In the genomic region with DNA sequence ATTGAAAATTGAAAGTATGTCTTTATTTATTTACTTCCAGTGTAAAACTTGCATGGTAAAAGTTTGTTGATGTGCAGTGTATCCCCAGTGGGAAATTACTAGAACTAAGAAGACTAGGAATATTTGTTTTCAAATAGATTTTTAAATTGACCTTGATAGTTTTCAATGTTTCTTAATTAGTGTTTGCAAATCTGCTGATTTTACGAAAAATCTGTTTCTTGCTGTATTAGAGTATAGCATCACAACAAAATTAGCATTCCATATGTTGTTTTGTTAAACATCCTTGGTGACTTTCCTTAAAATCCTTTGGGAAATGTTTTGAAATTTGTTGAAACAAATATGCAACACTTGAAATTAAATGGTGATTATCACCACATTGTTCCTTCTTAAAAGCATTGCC, we compare ENCODE assay signal across 4 cellular contexts.
A peak's percentile ranks its signal among the peaks of the same experiment; 100 is the strongest.
TF ChIP-seq lines count a peak whose summit lies in the region.

No MANE protein-coding gene starts in this region.

TF ChIP-seq in HepG2, 621 proteins besides CTCF, POLR2A, EP300 and RAD21:
- TF ChIP-seq MAFK (conservative IDR thresholded peaks at IDR 0.05 in 1 of 2, IDR thresholded peaks at IDR 0.05 in 1 of 2; ENCODE audit: low read length in 2 of 2) (peak; percentile 71 to 76), MAFF (IDR thresholded peaks at IDR 0.05; ENCODE audit: low read depth, low read length) (peak; percentile 55; the same call in 1 of the 2 replicates), ZNF605 (CRISPR knock-in tag; IDR thresholded peaks at IDR 0.05) (no peak), CBX5 (CRISPR knock-in tag; IDR thresholded peaks at IDR 0.05; ENCODE audit: borderline replicate concordance) (no peak)

TF ChIP-seq in A549, 52 proteins besides CTCF, POLR2A, EP300 and RAD21:
- TF ChIP-seq, protein P1, sequence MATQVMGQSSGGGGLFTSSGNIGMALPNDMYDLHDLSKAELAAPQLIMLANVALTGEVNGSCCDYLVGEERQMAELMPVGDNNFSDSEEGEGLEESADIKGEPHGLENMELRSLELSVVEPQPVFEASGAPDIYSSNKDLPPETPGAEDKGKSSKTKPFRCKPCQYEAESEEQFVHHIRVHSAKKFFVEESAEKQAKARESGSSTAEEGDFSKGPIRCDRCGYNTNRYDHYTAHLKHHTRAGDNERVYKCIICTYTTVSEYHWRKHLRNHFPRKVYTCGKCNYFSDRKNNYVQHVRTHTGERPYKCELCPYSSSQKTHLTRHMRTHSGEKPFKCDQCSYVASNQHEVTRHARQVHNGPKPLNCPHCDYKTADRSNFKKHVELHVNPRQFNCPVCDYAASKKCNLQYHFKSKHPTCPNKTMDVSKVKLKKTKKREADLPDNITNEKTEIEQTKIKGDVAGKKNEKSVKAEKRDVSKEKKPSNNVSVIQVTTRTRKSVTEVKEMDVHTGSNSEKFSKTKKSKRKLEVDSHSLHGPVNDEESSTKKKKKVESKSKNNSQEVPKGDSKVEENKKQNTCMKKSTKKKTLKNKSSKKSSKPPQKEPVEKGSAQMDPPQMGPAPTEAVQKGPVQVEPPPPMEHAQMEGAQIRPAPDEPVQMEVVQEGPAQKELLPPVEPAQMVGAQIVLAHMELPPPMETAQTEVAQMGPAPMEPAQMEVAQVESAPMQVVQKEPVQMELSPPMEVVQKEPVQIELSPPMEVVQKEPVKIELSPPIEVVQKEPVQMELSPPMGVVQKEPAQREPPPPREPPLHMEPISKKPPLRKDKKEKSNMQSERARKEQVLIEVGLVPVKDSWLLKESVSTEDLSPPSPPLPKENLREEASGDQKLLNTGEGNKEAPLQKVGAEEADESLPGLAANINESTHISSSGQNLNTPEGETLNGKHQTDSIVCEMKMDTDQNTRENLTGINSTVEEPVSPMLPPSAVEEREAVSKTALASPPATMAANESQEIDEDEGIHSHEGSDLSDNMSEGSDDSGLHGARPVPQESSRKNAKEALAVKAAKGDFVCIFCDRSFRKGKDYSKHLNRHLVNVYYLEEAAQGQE (IDR thresholded peaks at IDR 0.05), result no peak
- peak; percentile 63 for TF ChIP-seq MAFK (IDR thresholded peaks at IDR 0.05; ENCODE audit: partially characterized antibody)

TF ChIP-seq in IMR-90, 13 proteins besides CTCF, POLR2A, EP300 and RAD21:
- TF ChIP-seq CEBPB (IDR thresholded peaks at IDR 0.05; ENCODE audit: low read depth, low read length) (no peak), MAFK (IDR thresholded peaks at IDR 0.05; ENCODE audit: low read depth, low read length) (peak; percentile 67), MAZ (IDR thresholded peaks at IDR 0.05; ENCODE audit: borderline replicate concordance, low read depth, low read length) (no peak)
- TF ChIP-seq, protein P2, sequence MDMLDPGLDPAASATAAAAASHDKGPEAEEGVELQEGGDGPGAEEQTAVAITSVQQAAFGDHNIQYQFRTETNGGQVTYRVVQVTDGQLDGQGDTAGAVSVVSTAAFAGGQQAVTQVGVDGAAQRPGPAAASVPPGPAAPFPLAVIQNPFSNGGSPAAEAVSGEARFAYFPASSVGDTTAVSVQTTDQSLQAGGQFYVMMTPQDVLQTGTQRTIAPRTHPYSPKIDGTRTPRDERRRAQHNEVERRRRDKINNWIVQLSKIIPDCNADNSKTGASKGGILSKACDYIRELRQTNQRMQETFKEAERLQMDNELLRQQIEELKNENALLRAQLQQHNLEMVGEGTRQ (IDR thresholded peaks at IDR 0.05; ENCODE audit: low read depth, low read length), result no peak

TF ChIP-seq in K562, 482 proteins besides CTCF, POLR2A, EP300 and RAD21:
- TF ChIP-seq RNF2 (IDR thresholded peaks at IDR 0.05) (no peak), DIDO1 (tag; IDR thresholded peaks at IDR 0.05; ENCODE audit: low read depth) (no peak), ZNF12 (CRISPR knock-in tag; IDR thresholded peaks at IDR 0.05) (no peak), U2AF2 (optimal IDR thresholded peaks at IDR 0.05; ENCODE audit: low read depth, low read length) (no peak), MAFG (tag; conservative IDR thresholded peaks at IDR 0.05) (0 out of 2 replicates have a peak, but pooled peaks have one; percentile 22), MED1 (CRISPR knock-in tag; IDR thresholded peaks at IDR 0.05; ENCODE audit: borderline replicate concordance) (no peak), C11orf30 (IDR thresholded peaks at IDR 0.05; ENCODE audit: low read depth) (peak; percentile 8; the same call in 1 of the 2 replicates), CREBBP (IDR thresholded peaks at IDR 0.05; ENCODE audit: low read depth, low read length) (no peak), ZNF316 (IDR thresholded peaks at IDR 0.05) (peak; percentile 50; the same call in 1 of the 2 replicates), HMGN3 (IDR thresholded peaks at IDR 0.05; ENCODE audit: borderline replicate concordance, extremely low read depth, insufficient read length, low read depth, low read length) (no peak)
- TF ChIP-seq, protein P3, sequence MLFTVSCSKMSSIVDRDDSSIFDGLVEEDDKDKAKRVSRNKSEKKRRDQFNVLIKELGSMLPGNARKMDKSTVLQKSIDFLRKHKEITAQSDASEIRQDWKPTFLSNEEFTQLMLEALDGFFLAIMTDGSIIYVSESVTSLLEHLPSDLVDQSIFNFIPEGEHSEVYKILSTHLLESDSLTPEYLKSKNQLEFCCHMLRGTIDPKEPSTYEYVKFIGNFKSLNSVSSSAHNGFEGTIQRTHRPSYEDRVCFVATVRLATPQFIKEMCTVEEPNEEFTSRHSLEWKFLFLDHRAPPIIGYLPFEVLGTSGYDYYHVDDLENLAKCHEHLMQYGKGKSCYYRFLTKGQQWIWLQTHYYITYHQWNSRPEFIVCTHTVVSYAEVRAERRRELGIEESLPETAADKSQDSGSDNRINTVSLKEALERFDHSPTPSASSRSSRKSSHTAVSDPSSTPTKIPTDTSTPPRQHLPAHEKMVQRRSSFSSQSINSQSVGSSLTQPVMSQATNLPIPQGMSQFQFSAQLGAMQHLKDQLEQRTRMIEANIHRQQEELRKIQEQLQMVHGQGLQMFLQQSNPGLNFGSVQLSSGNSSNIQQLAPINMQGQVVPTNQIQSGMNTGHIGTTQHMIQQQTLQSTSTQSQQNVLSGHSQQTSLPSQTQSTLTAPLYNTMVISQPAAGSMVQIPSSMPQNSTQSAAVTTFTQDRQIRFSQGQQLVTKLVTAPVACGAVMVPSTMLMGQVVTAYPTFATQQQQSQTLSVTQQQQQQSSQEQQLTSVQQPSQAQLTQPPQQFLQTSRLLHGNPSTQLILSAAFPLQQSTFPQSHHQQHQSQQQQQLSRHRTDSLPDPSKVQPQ (CRISPR knock-in tag; IDR thresholded peaks at IDR 0.05; ENCODE audit: borderline replicate concordance), result no peak
- TF ChIP-seq, protein P4, sequence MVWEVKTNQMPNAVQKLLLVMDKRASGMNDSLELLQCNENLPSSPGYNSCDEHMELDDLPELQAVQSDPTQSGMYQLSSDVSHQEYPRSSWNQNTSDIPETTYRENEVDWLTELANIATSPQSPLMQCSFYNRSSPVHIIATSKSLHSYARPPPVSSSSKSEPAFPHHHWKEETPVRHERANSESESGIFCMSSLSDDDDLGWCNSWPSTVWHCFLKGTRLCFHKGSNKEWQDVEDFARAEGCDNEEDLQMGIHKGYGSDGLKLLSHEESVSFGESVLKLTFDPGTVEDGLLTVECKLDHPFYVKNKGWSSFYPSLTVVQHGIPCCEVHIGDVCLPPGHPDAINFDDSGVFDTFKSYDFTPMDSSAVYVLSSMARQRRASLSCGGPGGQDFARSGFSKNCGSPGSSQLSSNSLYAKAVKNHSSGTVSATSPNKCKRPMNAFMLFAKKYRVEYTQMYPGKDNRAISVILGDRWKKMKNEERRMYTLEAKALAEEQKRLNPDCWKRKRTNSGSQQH (CRISPR knock-in tag; IDR thresholded peaks at IDR 0.05), result no peak
- TF ChIP-seq, protein P5, sequence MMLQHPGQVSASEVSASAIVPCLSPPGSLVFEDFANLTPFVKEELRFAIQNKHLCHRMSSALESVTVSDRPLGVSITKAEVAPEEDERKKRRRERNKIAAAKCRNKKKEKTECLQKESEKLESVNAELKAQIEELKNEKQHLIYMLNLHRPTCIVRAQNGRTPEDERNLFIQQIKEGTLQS (IDR thresholded peaks at IDR 0.05), result no peak
- TF ChIP-seq, protein P5 (CRISPR knock-in tag; conservative IDR thresholded peaks at IDR 0.05), result no peak
TF ChIP-seq in K562: peak in this region for 3.
